Comparison of ENCODE assay signal across 13 cellular contexts in the genomic region with DNA sequence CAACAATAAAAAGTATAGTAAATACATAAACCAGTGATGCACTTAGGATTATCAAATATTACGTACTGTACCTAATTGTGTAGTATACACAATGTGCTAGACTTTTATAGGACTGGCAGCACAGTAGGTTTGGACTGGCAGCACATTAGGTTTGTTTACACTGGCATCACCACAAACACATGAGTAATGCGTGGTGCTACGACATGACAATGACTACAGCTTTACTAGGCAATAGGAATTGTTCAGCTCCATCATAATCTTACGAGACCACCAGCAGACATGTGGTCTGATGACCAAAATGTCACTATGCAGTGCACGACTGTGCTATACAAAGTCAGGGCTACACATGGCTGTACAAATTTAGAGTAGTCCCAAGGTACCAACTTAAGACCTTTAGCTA. TPM values are rescaled to one million over a fixed set of nuclear protein-coding genes. Genes with fewer than 3 reads are reported as not detected.
DNase-seq lines count a peak whose midpoint lies in the region; ATAC-seq and TF ChIP-seq lines count a peak whose summit lies in the region.
"Had no signal": no experiment of that assay in that cellular context is flagged by ENCODE, and none has a peak within 500 bp of the region (broad histone marks: within the 10 kb centered on the region; RNA-seq: fewer than 3 reads in every experiment).

No MANE protein-coding gene starts in this region.

- peak overlapping the region; percentile 65 for H3K27ac Mint-ChIP-seq in MCF 10A (ENCODE audit: low read depth, unreplicated experiment)
- H3K27ac Mint-ChIP-seq: activated T-helper 1 cell treated with anti-CD3 and anti-CD28 coated beads, Interleukin-12 subunit alpha, Interleukin-12 subunit beta, Interleukin-2, Interleukin-4 antibody, amounts not matched to agents 30 ng/mL and 10 ng/mL and 1 ng/mL, durations not matched to agents 14 hours and 24 hours and 36 hours; dendritic cell treated with granulocyte-macrophage colony-stimulating factor and Interleukin-4, amounts not matched to agents 40 ng/mL and 50 ng/mL, for 4 days had no signal

- peaks cover 48% of the 10 kb centered on the region for H3K4me1 Mint-ChIP-seq in MCF 10A (ENCODE audit: insufficient read depth, unreplicated experiment)

- no TSS peak for BruUV-seq in MCF 10A (replicated peaks; lab: Mats Ljungman, UMichigan)

- no peaks in the 10 kb centered on the region for H3K4me1 ChIP-seq in breast epithelium
- peaks cover 2% of the 10 kb centered on the region for H3K4me1 ChIP-seq in fibroblast of lung (ENCODE audit: control insufficient read depth, extremely low read depth, insufficient read depth, low read length)

- no peaks in the 10 kb centered on the region for H3K9me3 Mint-ChIP-seq in MCF 10A (ENCODE audit: unreplicated experiment)
- H3K9me3 Mint-ChIP-seq: activated T-helper 1 cell treated with anti-CD3 and anti-CD28 coated beads, Interleukin-12 subunit alpha, Interleukin-12 subunit beta, Interleukin-2, Interleukin-4 antibody, amounts not matched to agents 30 ng/mL and 10 ng/mL and 1 ng/mL, durations not matched to agents 14 hours and 24 hours and 36 hours; dendritic cell treated with granulocyte-macrophage colony-stimulating factor and Interleukin-4, amounts not matched to agents 40 ng/mL and 50 ng/mL, for 4 days had no signal

- intact Hi-C loops in MCF 10A (cut with micrococcal nuclease) (loop anchor here (5.0 to 10.0 kb wide), 3 partner anchors 111 to 234 kb away; no protein-coding TSS in a partner anchor), breast epithelium (cut with DNase I; ENCODE audit: low total_unique reads) (no loop called here)

- peaks cover 56% of the 10 kb centered on the region for H3K79me2 ChIP-seq in fibroblast of lung (ENCODE audit: control insufficient read depth, insufficient read depth, low read length)

- H3K4me2 ChIP-seq in fibroblast of lung (ENCODE audit: extremely low read depth, insufficient read depth, low read length), result peak overlapping the region; percentile 74

- peak; percentile 75 for DNase-seq in MCF 10A (ENCODE audit: unreplicated experiment)
- no peak for DNase-seq in breast epithelium (ENCODE audit: low spot score in 2 of 2)
- peak; percentile 51 for DNase-seq in SHP77 treated with DMSO at 0.1 percent for 48 hours (lab: John Stamatoyannopoulos, UW)
- DNase-seq in fibroblast of lung (ENCODE audit: low read depth in 2 of 2), result peak in 1 of 2 donors; percentile 58
- no peak for DNase-seq in WERI-Rb-1
- no peak for DNase-seq in stimulated activated CD8-positive, alpha-beta memory T cell treated with anti-CD3 and anti-CD28 coated beads, Interleukin-4, amount 100 ng/mL, for 48 hours
- DNase-seq in activated naive CD4-positive, alpha-beta T cell (lab: John Stamatoyannopoulos, UW), result no peak
- DNase-seq: AML-193; stimulated activated CD4-positive, alpha-beta T cell treated with anti-CD3 and anti-CD28 coated beads, Interleukin-12 subunit alpha, Interleukin-12 subunit beta, amount 100 ng/mL, for 4 hours had no signal

- TF ChIP-seq CTCF in MCF 10A (IDR thresholded peaks at IDR 0.05; ENCODE audit: unreplicated experiment), result no peak
- no peak for TF ChIP-seq CTCF in breast epithelium (IDR thresholded peaks at IDR 0.05)
- no peak for TF ChIP-seq CTCF in fibroblast of lung (conservative IDR thresholded peaks at IDR 0.05 in 1 of 2, IDR thresholded peaks at IDR 0.05 in 1 of 2; ENCODE audit: low read depth in 1 of 2, low read length in 2 of 2)
- no peak for TF ChIP-seq CTCF in WERI-Rb-1 (IDR thresholded peaks at IDR 0.05; ENCODE audit: low read depth, low read length)

- H3K27ac ChIP-seq in breast epithelium (no peak overlapping the region), fibroblast of lung (ENCODE audit: insufficient read depth, low read length) (no peak overlapping the region), WERI-Rb-1 (no peak overlapping the region)

- H3K9me3 ChIP-seq in breast epithelium, result no peaks in the 10 kb centered on the region
- no peaks in the 10 kb centered on the region for H3K9me3 ChIP-seq in fibroblast of lung (ENCODE audit: control insufficient read depth, insufficient read depth, low read depth, low read length)
- H3K9me3 ChIP-seq in WERI-Rb-1 (ENCODE audit: severe bottlenecking), result peaks cover 4% of the 10 kb centered on the region

- no peaks in the 10 kb centered on the region for H3K27me3 ChIP-seq in breast epithelium
- H3K27me3 ChIP-seq in fibroblast of lung (ENCODE audit: control insufficient read depth, insufficient read depth, low read length), result no peaks in the 10 kb centered on the region
- H3K27me3 ChIP-seq in WERI-Rb-1 (ENCODE audit: insufficient read depth, low read depth, severe bottlenecking), result no peaks in the 10 kb centered on the region

- H4K20me1 ChIP-seq in fibroblast of lung (ENCODE audit: control insufficient read depth, extremely low read depth, insufficient read depth, low read length), result no peaks in the 10 kb centered on the region

- peak overlapping the region; percentile 83 for H3K4me3 Mint-ChIP-seq in MCF 10A (ENCODE audit: unreplicated experiment)
- H3K4me3 Mint-ChIP-seq: activated T-helper 1 cell treated with anti-CD3 and anti-CD28 coated beads, Interleukin-12 subunit alpha, Interleukin-12 subunit beta, Interleukin-2, Interleukin-4 antibody, amounts not matched to agents 30 ng/mL and 10 ng/mL and 1 ng/mL, durations not matched to agents 14 hours and 24 hours and 36 hours; dendritic cell treated with granulocyte-macrophage colony-stimulating factor and Interleukin-4, amounts not matched to agents 40 ng/mL and 50 ng/mL, for 4 days had no signal

- H3K27me3 Mint-ChIP-seq in MCF 10A (ENCODE audit: insufficient read depth, unreplicated experiment), result no peaks in the 10 kb centered on the region

- H3K4me3 ChIP-seq in breast epithelium (no peak overlapping the region), fibroblast of lung (replicated peaks in 1 of 4; ENCODE audit: control extremely low read depth in 1 of 4, insufficient read depth in 1 of 4, low read depth in 3 of 4, low read length in 4 of 4) (peak overlapping the region in 1 of 4 experiments; percentile 86), WERI-Rb-1 (ENCODE audit: low read depth, low read length) (no peak overlapping the region)

- no peak for ATAC-seq in GM18858 (IDR thresholded peaks at IDR 0.05; ENCODE audit: unreplicated experiment)
- ATAC-seq: activated CD4-positive, CD25-positive, alpha-beta regulatory T cell treated with anti-CD3 and anti-CD28 coated beads, Interleukin-2, amount 50 U/mL, for 24 hours had no signal

- TF ChIP-seq POLR2A in breast epithelium (IDR thresholded peaks at IDR 0.05), result no peak

- no peak overlapping the region for H3K9ac ChIP-seq in fibroblast of lung (ENCODE audit: insufficient read depth, low read length)

- no peak overlapping the region for H2AFZ ChIP-seq in fibroblast of lung (ENCODE audit: low read length)

- POLR2A ChIA-PET in MCF 10A (lab: Yijun Ruan, JAX), result interaction anchor here (0.6 to 1.8 kb wide), 16 partner anchors 8 to 1330 kb away, joined by 3 to 6 read pairs (median 3); no protein-coding TSS in a partner anchor

- no peaks in the 10 kb centered on the region for H3K36me3 ChIP-seq in breast epithelium
- no peaks in the 10 kb centered on the region for H3K36me3 ChIP-seq in fibroblast of lung (ENCODE audit: control insufficient read depth, insufficient read depth, low read length)
- H3K36me3 ChIP-seq in WERI-Rb-1, result peaks cover 8% of the 10 kb centered on the region

- CTCF ChIA-PET in MCF 10A (lab: Yijun Ruan, JAX), result interaction anchor here (0.7 kb wide), 1 partner anchor 205 kb away, joined by 4 read pairs; a partner anchor contains a TSS

- H3K36me3 Mint-ChIP-seq in MCF 10A (ENCODE audit: insufficient read depth, unreplicated experiment), result no peaks in the 10 kb centered on the region

RNA-seq across cellular contexts. Expression of a gene that starts 2.3 kb away (rescaled TPM):
- total RNA-seq in MCF 10A (2022) (30.1 and 34.7 TPM in 2 replicates), breast epithelium (10 to 100 TPM in 2 of 3 donors, 1 to 10 TPM in 1; 6.4 to 41.0 (median 23.6) TPM), fibroblast of lung (36.0 and 46.4 TPM in 2 replicates)
- 44.8 and 68.3 TPM in 2 replicates for polyA plus RNA-seq in fibroblast of lung
- 32.3 and 42.0 TPM in 2 replicates for polyA plus RNA-seq in fibroblast of lung (2012)
- 10.5 and 40.1 TPM in 2 replicates for polyA minus RNA-seq in fibroblast of lung (ENCODE audit: low replicate concordance)

Comparison
In these comparisons a context has a peak if more than half of its experiments do, and no peak if none do; other contexts are left out.
1. DNase-seq: peak in MCF 10A (single experiment) and SHP77 treated with DMSO at 0.1 percent for 48 hours (single experiment); none in breast epithelium (0 of 2), WERI-Rb-1 (single experiment), stimulated activated CD8-positive, alpha-beta memory T cell treated with anti-CD3 and anti-CD28 coated beads, Interleukin-4, amount 100 ng/mL, for 48 hours (single experiment) and activated naive CD4-positive, alpha-beta T cell (0 of 4).